Comparison of ENCODE assay signal across 8 cellular contexts in genomic region chr22:36252754-36253522, GRCh38. TPM values are rescaled to one million over a fixed set of nuclear protein-coding genes. Genes with fewer than 3 reads are reported as not detected.
DNase-seq lines count a peak whose midpoint lies in the region; FAIRE-seq and TF ChIP-seq lines count a peak whose summit lies in the region.

TSS of gene APOL1 (plus strand) at chr22:36253133. CDS start at chr22:36254956, 1,823 bp downstream.

- H3K27ac ChIP-seq in prostate gland: peak within 1 kb of the TSS; percentile 76 to 83

- H3K4me3 ChIP-seq in prostate gland: peak within 1 kb of the TSS; percentile 40 to 42

- peak in 1 of 4 experiments; percentile 3 for TF ChIP-seq CTCF in prostate gland (IDR thresholded peaks at IDR 0.05)

- peak; percentile 28 for FAIRE-seq in HTR-8/SVneo (lab: Jason Lieb, UNC)

- DNase-seq in HTR-8/SVneo (ENCODE audit: insufficient read length, low spot score) (no peak), activated T-cell treated with anti-CD3 and anti-CD28 coated beads for 4 hours (peak; percentile 37), fibroblast of peridontal ligament (ENCODE audit: extremely low read depth) (peak; percentile 63), prostate gland (ENCODE audit: low spot score) (peak; percentile 65), COLO668 (lab: John Stamatoyannopoulos, UW; ENCODE audit: unreplicated experiment) (no peak), globus pallidus (ENCODE audit: low spot score) (no peak), inferior parietal cortex (ENCODE audit: extremely low spot score) (no peak)

- no peaks in the 10 kb centered on the region for H3K27me3 ChIP-seq in prostate gland (replicated peaks; ENCODE audit: insufficient read depth)

- TF ChIP-seq POLR2A in GM18526 (IDR thresholded peaks at IDR 0.05; ENCODE audit: extremely low read depth, insufficient read length) (peak; percentile 50), prostate gland (IDR thresholded peaks at IDR 0.05) (peak; percentile 80)

- WGBS in prostate gland: 33% methylated on average over 10 of the region's 10 CpGs

- H3K36me3 ChIP-seq in prostate gland: no peaks in the 10 kb centered on the region

- H3K4me1 ChIP-seq in prostate gland (replicated peaks): no peaks in the 10 kb centered on the region

- intact Hi-C loops in prostate gland (cut with DNase I): no loop called here

- H3K9me3 ChIP-seq in prostate gland: no peaks in the 10 kb centered on the region

RNA-seq across cellular contexts. Expression of gene APOL1, which starts in this region (rescaled TPM):
- total RNA-seq in prostate gland: 10 to 100 TPM; 19.6 to 22.9 TPM

Comparison
In these comparisons a context has a peak if more than half of its experiments do, and no peak if none do; other contexts are left out.
1. DNase-seq: peak in activated T-cell treated with anti-CD3 and anti-CD28 coated beads for 4 hours (single experiment), fibroblast of peridontal ligament (single experiment) and prostate gland (single experiment); none in HTR-8/SVneo (single experiment), COLO668 (single experiment), globus pallidus (single experiment) and inferior parietal cortex (single experiment).